Comparison of ENCODE assay signal across 8 cellular contexts in genomic region chr13:94435604-94436226, GRCh38. TPM values are rescaled to one million over a fixed set of nuclear protein-coding genes. Genes with fewer than 3 reads are reported as not detected.
DNase-seq lines count a peak whose midpoint lies in the region; ATAC-seq and TF ChIP-seq lines count a peak whose summit lies in the region.

No MANE protein-coding gene starts in this region.

- H3K9me3 ChIP-seq in SU-DHL-6 (ENCODE audit: insufficient read depth, low read length): no peaks in the 10 kb centered on the region

- H3K27me3 ChIP-seq in H7 (ENCODE audit: control insufficient read depth, insufficient read depth, low read length) (no peaks in the 10 kb centered on the region), SU-DHL-6 (ENCODE audit: low read length) (no peaks in the 10 kb centered on the region)

- TF ChIP-seq CTCF in SU-DHL-6 (IDR thresholded peaks at IDR 0.05; ENCODE audit: insufficient read depth, low read length, poor library complexity, severe bottlenecking): peak; percentile 31

- H3K79me2 ChIP-seq in SU-DHL-6 (ENCODE audit: insufficient read depth, low read length): no peaks in the 10 kb centered on the region

- H3F3A ChIP-seq in SU-DHL-6 (ENCODE audit: insufficient read depth): no peaks in the 10 kb centered on the region

- H3K9me2 ChIP-seq in SU-DHL-6 (replicated peaks; ENCODE audit: insufficient read depth, low read length): no peaks in the 10 kb centered on the region

- H3K4me3 ChIP-seq in H7 (ENCODE audit: insufficient read depth, low read depth, low read length): no peak overlapping the region
- no peak overlapping the region for H3K4me3 ChIP-seq in SU-DHL-6 (ENCODE audit: insufficient read depth, low read length, poor library complexity, severe bottlenecking)

- no peak overlapping the region for H2AFZ ChIP-seq in SU-DHL-6 (ENCODE audit: low read depth, low read length, severe bottlenecking)

- no peak overlapping the region for H3K27ac ChIP-seq in SU-DHL-6 (ENCODE audit: low read depth, low read length)

- DNase-seq in GM04504 (ENCODE audit: low read depth) (peak; percentile 15), H7 (peak; percentile 48), NCI-H1417 treated with DMSO at 0.1 percent for 48 hours (lab: John Stamatoyannopoulos, UW) (peak; percentile 71), fibroblast of the conjunctiva (ENCODE audit: low read depth) (peak; percentile 41), pons (ENCODE audit: low spot score) (peak; percentile 86)
- DNase-seq in stimulated activated CD8-positive, alpha-beta memory T cell treated with anti-CD3 and anti-CD28 coated beads, Interleukin-4, amount 100 ng/mL, for 48 hours: no peak

- no peaks in the 10 kb centered on the region for H3K36me3 ChIP-seq in H7 (replicated peaks; ENCODE audit: control insufficient read depth, insufficient read depth, low read length)
- no peaks in the 10 kb centered on the region for H3K36me3 ChIP-seq in SU-DHL-6 (ENCODE audit: low read length)

- no peak for ATAC-seq in GM19397 (IDR thresholded peaks at IDR 0.05; ENCODE audit: unreplicated experiment)

- no peak overlapping the region for H3K4me2 ChIP-seq in SU-DHL-6 (ENCODE audit: low read depth, low read length, poor library complexity, severe bottlenecking)

- no peak overlapping the region for H3K9ac ChIP-seq in SU-DHL-6 (ENCODE audit: low read length)

- H4K20me1 ChIP-seq in SU-DHL-6 (ENCODE audit: low read depth, low read length): no peaks in the 10 kb centered on the region

RNA-seq across cellular contexts. Expression of gene DCT, which starts 43.8 kb away (rescaled TPM):
- total RNA-seq in H7 (2014; rRNA removed; shearing (Covaris generic)): 0.04 TPM in 1 of 2 replicates, not detected in the other
